Comparison of ENCODE assay signal across 1 cellular context in genomic region chr1:44338136-44338535, GRCh38.
TF ChIP-seq lines count a peak whose summit lies in the region.

No MANE protein-coding gene starts in this region.

TF ChIP-seq in K562, 482 proteins besides CTCF, POLR2A, EP300 and RAD21 (continued from another document):
- TF ChIP-seq HINFP (tag; conservative IDR thresholded peaks at IDR 0.05; ENCODE audit: low read depth), result no peak
- TF ChIP-seq KAT2B (IDR thresholded peaks at IDR 0.05; ENCODE audit: low read depth, low read length), result no peak
- TF ChIP-seq ZFP36 (IDR thresholded peaks at IDR 0.05; ENCODE audit: low read depth, low read length, partially characterized antibody), result peak; percentile 18
- TF ChIP-seq PML (IDR thresholded peaks at IDR 0.05; ENCODE audit: low read length), result no peak
- peak; percentile 30; the same call in 1 of the 2 replicates for TF ChIP-seq USF2 (CRISPR knock-in tag; IDR thresholded peaks at IDR 0.05)
- no peak for TF ChIP-seq ZNF785 (CRISPR knock-in tag; IDR thresholded peaks at IDR 0.05)
- TF ChIP-seq FOXA3 (CRISPR knock-in tag; conservative IDR thresholded peaks at IDR 0.05 in 1 of 2, IDR thresholded peaks at IDR 0.05 in 1 of 2), result no peak
- TF ChIP-seq SP1 (CRISPR knock-in tag; IDR thresholded peaks at IDR 0.05), result no peak
- no peak for TF ChIP-seq ZZZ3 (IDR thresholded peaks at IDR 0.05)
- no peak for TF ChIP-seq CTCFL (IDR thresholded peaks at IDR 0.05; ENCODE audit: borderline replicate concordance, insufficient read depth, low read depth, low read length, poor library complexity, severe bottlenecking)
- TF ChIP-seq MITF (IDR thresholded peaks at IDR 0.05), result no peak
- TF ChIP-seq ARHGAP35 (IDR thresholded peaks at IDR 0.05; ENCODE audit: partially characterized antibody), result no peak
- TF ChIP-seq USF1 (CRISPR knock-in tag; IDR thresholded peaks at IDR 0.05), result peak; percentile 26; the same call in 1 of the 2 replicates
- no peak for TF ChIP-seq ZNF609 (CRISPR knock-in tag; IDR thresholded peaks at IDR 0.05; ENCODE audit: borderline replicate concordance)
- TF ChIP-seq ZNF511 (CRISPR knock-in tag; IDR thresholded peaks at IDR 0.05), result no peak
- no peak for TF ChIP-seq ATF4 (CRISPR knock-in tag; IDR thresholded peaks at IDR 0.05)
- no peak for TF ChIP-seq ARNT (IDR thresholded peaks at IDR 0.05)
- no peak for TF ChIP-seq BRCA1 (IDR thresholded peaks at IDR 0.05)
- TF ChIP-seq BRCA1 (CRISPR knock-in tag; IDR thresholded peaks at IDR 0.05), result no peak
- TF ChIP-seq STAT6 (CRISPR knock-in tag; IDR thresholded peaks at IDR 0.05), result no peak
- no peak for TF ChIP-seq TOE1 (IDR thresholded peaks at IDR 0.05; ENCODE audit: borderline replicate concordance)
- TF ChIP-seq TOE1 (CRISPR knock-in tag; IDR thresholded peaks at IDR 0.05; ENCODE audit: borderline replicate concordance, low read depth), result no peak
- no peak for TF ChIP-seq ZKSCAN1 (IDR thresholded peaks at IDR 0.05; ENCODE audit: low read depth, low read length)
- TF ChIP-seq SRSF1 (IDR thresholded peaks at IDR 0.05; ENCODE audit: low read depth, low read length), result no peak
- TF ChIP-seq CCAR2 (IDR thresholded peaks at IDR 0.05; ENCODE audit: low read depth, low read length), result no peak
